In the genomic region with DNA sequence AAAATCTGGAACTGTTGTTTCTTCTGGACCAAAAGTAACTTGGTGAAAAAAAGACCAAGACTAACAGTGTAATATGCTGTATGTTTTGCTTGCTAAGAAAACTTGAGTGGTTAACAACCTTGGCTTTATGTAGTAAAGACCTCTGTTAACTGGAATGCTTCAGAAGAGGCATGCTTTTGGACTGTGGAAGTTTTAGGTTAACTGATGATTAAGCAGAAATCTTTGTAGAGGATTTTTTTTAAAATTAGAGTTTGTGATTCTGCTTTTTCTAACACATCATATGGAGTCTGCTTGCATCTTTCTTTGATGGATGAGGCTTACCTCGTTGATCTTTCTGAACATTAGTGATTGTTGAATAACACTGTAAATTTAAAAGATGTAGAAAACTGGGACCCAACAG, we compare ENCODE assay signal across 22 cellular contexts. TPM values are rescaled to one million over a fixed set of nuclear protein-coding genes. Genes with fewer than 3 reads are reported as not detected.
"Had no signal": no experiment of that assay in that cellular context is flagged by ENCODE, and none has a peak within 500 bp of the region (broad histone marks: within the 10 kb centered on the region; RNA-seq: fewer than 3 reads in every experiment).

No MANE protein-coding gene starts in this region.

- H3K9me3 ChIP-seq: SJSA1, SK-N-SH had no signal

- H3K9me2 ChIP-seq: SK-N-SH had no signal

- DNase-seq: Kasumi-1, MV-4-11, NCI-H1048, NCI-H1105, NCI-H146, NCI-H1694 treated with DMSO at 0.1 percent for 48 hours, NCI-H1930, NCI-H2107, NCI-H2227 treated with DMSO at 0.1 percent for 48 hours, NCI-H446, NCI-H510A, NCI-H774, Right ventricle myocardium superior, RPMI8226, SIG-M5, SK-N-SH, SW 1271, T-cell had no signal

- H3K27me3 ChIP-seq: SJSA1 had no signal

- H3K36me3 ChIP-seq: SJSA1 had no signal

- ATAC-seq: T-cell had no signal

- H3K4me2 ChIP-seq: KMS-11, SK-N-SH had no signal

- H3K27ac ChIP-seq: HL-60, KMS-11, SJSA1 had no signal

- FAIRE-seq: RCC 7860 had no signal

- H3K4me3 ChIP-seq: SJSA1 had no signal

- H3K9ac ChIP-seq: KMS-11, SK-N-SH had no signal

RNA-seq across cellular contexts. Expression of a gene that starts 17.5 kb away (rescaled TPM):
- polyA plus RNA-seq: SK-N-SH had no signal
